In genomic region chr5:39120052-39120420, GRCh38 we compare ENCODE assay signal across 2 cellular contexts.
A peak's percentile ranks its signal among the peaks of the same experiment; 100 is the strongest.
TF ChIP-seq lines count a peak whose summit lies in the region.

No MANE protein-coding gene starts in this region.

TF ChIP-seq in IMR-90, 13 proteins besides CTCF, POLR2A, EP300 and RAD21:
- no peak for TF ChIP-seq ELK1 (IDR thresholded peaks at IDR 0.05; ENCODE audit: borderline replicate concordance, low read depth, low read length)
- TF ChIP-seq CHD1 (IDR thresholded peaks at IDR 0.05; ENCODE audit: low read depth, low read length) = no peak
- TF ChIP-seq RFX5 (IDR thresholded peaks at IDR 0.05; ENCODE audit: low read depth, low read length) = no peak
- TF ChIP-seq MAFK (IDR thresholded peaks at IDR 0.05; ENCODE audit: low read depth, low read length) = no peak
- no peak for TF ChIP-seq CEBPB (IDR thresholded peaks at IDR 0.05; ENCODE audit: low read depth, low read length)
- TF ChIP-seq, protein P1, sequence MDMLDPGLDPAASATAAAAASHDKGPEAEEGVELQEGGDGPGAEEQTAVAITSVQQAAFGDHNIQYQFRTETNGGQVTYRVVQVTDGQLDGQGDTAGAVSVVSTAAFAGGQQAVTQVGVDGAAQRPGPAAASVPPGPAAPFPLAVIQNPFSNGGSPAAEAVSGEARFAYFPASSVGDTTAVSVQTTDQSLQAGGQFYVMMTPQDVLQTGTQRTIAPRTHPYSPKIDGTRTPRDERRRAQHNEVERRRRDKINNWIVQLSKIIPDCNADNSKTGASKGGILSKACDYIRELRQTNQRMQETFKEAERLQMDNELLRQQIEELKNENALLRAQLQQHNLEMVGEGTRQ (IDR thresholded peaks at IDR 0.05; ENCODE audit: low read depth, low read length) = no peak
- no peak for TF ChIP-seq MAZ (IDR thresholded peaks at IDR 0.05; ENCODE audit: borderline replicate concordance, low read depth, low read length)
- no peak for TF ChIP-seq MXI1 (IDR thresholded peaks at IDR 0.05; ENCODE audit: borderline replicate concordance, low read depth, low read length)
- no peak for TF ChIP-seq BHLHE40 (IDR thresholded peaks at IDR 0.05; ENCODE audit: low read depth, low read length)

TF ChIP-seq in K562, 482 proteins besides CTCF, POLR2A, EP300 and RAD21:
- no peak for TF ChIP-seq SPI1 (IDR thresholded peaks at IDR 0.05; ENCODE audit: borderline replicate concordance, low read depth, low read length)
- TF ChIP-seq CSDE1 (IDR thresholded peaks at IDR 0.05) = 0 out of 4 replicates have a peak, but pooled peaks of 1 of the 2 experiments have one; percentile 17
- no peak for TF ChIP-seq STAG1 (CRISPR knock-in tag; IDR thresholded peaks at IDR 0.05; ENCODE audit: borderline replicate concordance)
- peak; percentile 6 for TF ChIP-seq U2AF1 (optimal IDR thresholded peaks at IDR 0.05; ENCODE audit: low read depth, low read length)
- TF ChIP-seq ASH1L (IDR thresholded peaks at IDR 0.05; ENCODE audit: borderline replicate concordance, low read depth, partially characterized antibody) = peak; percentile 35
- peak; percentile 69; the same call in 1 of the 2 replicates for TF ChIP-seq ARID1B (IDR thresholded peaks at IDR 0.05)
- TF ChIP-seq ELF2 (CRISPR knock-in tag; IDR thresholded peaks at IDR 0.05) = no peak
- TF ChIP-seq FOSL1 (tag; conservative IDR thresholded peaks at IDR 0.05) = 0 out of 2 replicates have a peak, but pooled peaks have one; percentile 21
- no peak for TF ChIP-seq PPARD (CRISPR knock-in tag; IDR thresholded peaks at IDR 0.05)
- peak in 1 of 2 experiments; percentile 23; a peak in 1 of 4 replicates for TF ChIP-seq KDM1A (IDR thresholded peaks at IDR 0.05)
- TF ChIP-seq MTA2 (IDR thresholded peaks at IDR 0.05; ENCODE audit: low read depth) = peak; percentile 43
- TF ChIP-seq, protein P1 (CRISPR knock-in tag; IDR thresholded peaks at IDR 0.05) = no peak
- 0 out of 2 replicates have a peak, but pooled peaks have one; percentile 2 for TF ChIP-seq FOXM1 (IDR thresholded peaks at IDR 0.05; ENCODE audit: low read depth)
- TF ChIP-seq FOXM1 (CRISPR knock-in tag; IDR thresholded peaks at IDR 0.05; ENCODE audit: low read depth) = no peak
- TF ChIP-seq, protein P2, sequence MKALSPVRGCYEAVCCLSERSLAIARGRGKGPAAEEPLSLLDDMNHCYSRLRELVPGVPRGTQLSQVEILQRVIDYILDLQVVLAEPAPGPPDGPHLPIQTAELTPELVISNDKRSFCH (CRISPR knock-in tag; IDR thresholded peaks at IDR 0.05) = no peak
- TF ChIP-seq, protein P2 (tag; IDR thresholded peaks at IDR 0.05) = no peak
- TF ChIP-seq SMC3 (conservative IDR thresholded peaks at IDR 0.05; ENCODE audit: insufficient read depth, low read depth, low read length) = no peak
- TF ChIP-seq RFX1 (IDR thresholded peaks at IDR 0.05) = 0 out of 2 replicates have a peak, but pooled peaks have one; percentile 7
- 0 out of 2 replicates have a peak, but pooled peaks have one; percentile 12 for TF ChIP-seq SMARCC2 (IDR thresholded peaks at IDR 0.05; ENCODE audit: low read depth)
- TF ChIP-seq, protein P3, sequence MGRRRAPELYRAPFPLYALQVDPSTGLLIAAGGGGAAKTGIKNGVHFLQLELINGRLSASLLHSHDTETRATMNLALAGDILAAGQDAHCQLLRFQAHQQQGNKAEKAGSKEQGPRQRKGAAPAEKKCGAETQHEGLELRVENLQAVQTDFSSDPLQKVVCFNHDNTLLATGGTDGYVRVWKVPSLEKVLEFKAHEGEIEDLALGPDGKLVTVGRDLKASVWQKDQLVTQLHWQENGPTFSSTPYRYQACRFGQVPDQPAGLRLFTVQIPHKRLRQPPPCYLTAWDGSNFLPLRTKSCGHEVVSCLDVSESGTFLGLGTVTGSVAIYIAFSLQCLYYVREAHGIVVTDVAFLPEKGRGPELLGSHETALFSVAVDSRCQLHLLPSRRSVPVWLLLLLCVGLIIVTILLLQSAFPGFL (CRISPR knock-in tag; IDR thresholded peaks at IDR 0.05) = no peak
- TF ChIP-seq HDAC3 (IDR thresholded peaks at IDR 0.05; ENCODE audit: borderline replicate concordance, partially characterized antibody) = no peak
- no peak for TF ChIP-seq DDX20 (tag; IDR thresholded peaks at IDR 0.05; ENCODE audit: low read depth)
- TF ChIP-seq BACH1 (tag; IDR thresholded peaks at IDR 0.05) = peak; percentile 12; the same call in 1 of the 2 replicates
- TF ChIP-seq CEBPB (tag; IDR thresholded peaks at IDR 0.05) = no peak
- peak; percentile 64 for TF ChIP-seq SMARCE1 (IDR thresholded peaks at IDR 0.05)
- TF ChIP-seq E4F1 (CRISPR knock-in tag; IDR thresholded peaks at IDR 0.05; ENCODE audit: borderline replicate concordance) = no peak
- TF ChIP-seq MYNN (IDR thresholded peaks at IDR 0.05) = no peak
- TF ChIP-seq MYNN (CRISPR knock-in tag; IDR thresholded peaks at IDR 0.05) = no peak
- TF ChIP-seq HNRNPL (IDR thresholded peaks at IDR 0.05; ENCODE audit: low read depth, low read length) = no peak
- TF ChIP-seq, protein P4, sequence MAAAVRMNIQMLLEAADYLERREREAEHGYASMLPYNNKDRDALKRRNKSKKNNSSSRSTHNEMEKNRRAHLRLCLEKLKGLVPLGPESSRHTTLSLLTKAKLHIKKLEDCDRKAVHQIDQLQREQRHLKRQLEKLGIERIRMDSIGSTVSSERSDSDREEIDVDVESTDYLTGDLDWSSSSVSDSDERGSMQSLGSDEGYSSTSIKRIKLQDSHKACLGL (CRISPR knock-in tag; IDR thresholded peaks at IDR 0.05; ENCODE audit: borderline replicate concordance, poor library complexity, severe bottlenecking) = no peak
- no peak for TF ChIP-seq ZNF431 (CRISPR knock-in tag; IDR thresholded peaks at IDR 0.05)
- no peak for TF ChIP-seq L3MBTL2 (IDR thresholded peaks at IDR 0.05)
- TF ChIP-seq MCM7 (IDR thresholded peaks at IDR 0.05) = 0 out of 4 replicates have a peak, but pooled peaks of 1 of the 2 experiments have one; percentile 53
- TF ChIP-seq MCM2 (IDR thresholded peaks at IDR 0.05; ENCODE audit: low read depth) = no peak
- TF ChIP-seq DACH1 (IDR thresholded peaks at IDR 0.05; ENCODE audit: partially characterized antibody) = peak; percentile 79
- TF ChIP-seq, protein P5, sequence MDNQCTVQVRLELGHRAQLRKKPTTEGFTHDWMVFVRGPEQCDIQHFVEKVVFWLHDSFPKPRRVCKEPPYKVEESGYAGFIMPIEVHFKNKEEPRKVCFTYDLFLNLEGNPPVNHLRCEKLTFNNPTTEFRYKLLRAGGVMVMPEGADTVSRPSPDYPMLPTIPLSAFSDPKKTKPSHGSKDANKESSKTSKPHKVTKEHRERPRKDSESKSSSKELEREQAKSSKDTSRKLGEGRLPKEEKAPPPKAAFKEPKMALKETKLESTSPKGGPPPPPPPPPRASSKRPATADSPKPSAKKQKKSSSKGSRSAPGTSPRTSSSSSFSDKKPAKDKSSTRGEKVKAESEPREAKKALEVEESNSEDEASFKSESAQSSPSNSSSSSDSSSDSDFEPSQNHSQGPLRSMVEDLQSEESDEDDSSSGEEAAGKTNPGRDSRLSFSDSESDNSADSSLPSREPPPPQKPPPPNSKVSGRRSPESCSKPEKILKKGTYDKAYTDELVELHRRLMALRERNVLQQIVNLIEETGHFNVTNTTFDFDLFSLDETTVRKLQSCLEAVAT (IDR thresholded peaks at IDR 0.05) = peak in 1 of 2 experiments; percentile 42; a peak in 1 of 4 replicates
- no peak for TF ChIP-seq KLF16 (IDR thresholded peaks at IDR 0.05)
- TF ChIP-seq MTA1 (IDR thresholded peaks at IDR 0.05; ENCODE audit: borderline replicate concordance) = no peak; the same call in none of the 2 replicates
- TF ChIP-seq RCOR1 (IDR thresholded peaks at IDR 0.05; ENCODE audit: borderline replicate concordance in 1 of 2, low read depth in 2 of 2, low read length in 2 of 2) = no peak
- TF ChIP-seq ZBTB2 (IDR thresholded peaks at IDR 0.05) = peak; percentile 33; the same call in 1 of the 2 replicates
- no peak for TF ChIP-seq ETV5 (CRISPR knock-in tag; IDR thresholded peaks at IDR 0.05; ENCODE audit: low read depth)
- TF ChIP-seq FOXK2 (conservative IDR thresholded peaks at IDR 0.05 in 1 of 2, IDR thresholded peaks at IDR 0.05 in 1 of 2; ENCODE audit: low read depth in 2 of 2) = 0 out of 4 replicates have a peak, but pooled peaks of 1 of the 2 experiments have one; percentile 31
- peak; percentile 19 for TF ChIP-seq ZNF592 (IDR thresholded peaks at IDR 0.05)
- TF ChIP-seq ZNF766 (CRISPR knock-in tag; conservative IDR thresholded peaks at IDR 0.05) = no peak
- no peak for TF ChIP-seq ZNF79 (CRISPR knock-in tag; IDR thresholded peaks at IDR 0.05; ENCODE audit: low read depth)
- TF ChIP-seq DPF2 (IDR thresholded peaks at IDR 0.05) = peak; percentile 70
TF ChIP-seq in K562: peak in this region for 19.
